Comparison of ENCODE assay signal across 10 cellular contexts in genomic region chr7:44325811-44326241, GRCh38. TPM values are rescaled to one million over a fixed set of nuclear protein-coding genes. Genes with fewer than 3 reads are reported as not detected.
DNase-seq lines count a peak whose midpoint lies in the region; ATAC-seq, FAIRE-seq and TF ChIP-seq lines count a peak whose summit lies in the region.
"Had no signal": no experiment of that assay in that cellular context is flagged by ENCODE, and none has a peak within 500 bp of the region (broad histone marks: within the 10 kb centered on the region; RNA-seq: fewer than 3 reads in every experiment).

No MANE protein-coding gene starts in this region.

- no peaks in the 10 kb centered on the region for H3K36me3 ChIP-seq in ascending aorta
- no peaks in the 10 kb centered on the region for H3K36me3 ChIP-seq in naive thymus-derived CD4-positive, alpha-beta T cell (ENCODE audit: control insufficient read depth in 2 of 3, insufficient read depth in 3 of 3, low read length in 3 of 3)
- H3K36me3 ChIP-seq: MG63, transverse colon had no signal

- no peak for FAIRE-seq in D721Med (lab: Jason Lieb, UNC)

- no peak overlapping the region for H3K27ac ChIP-seq in ascending aorta
- no peak overlapping the region for H3K27ac ChIP-seq in naive thymus-derived CD4-positive, alpha-beta T cell (ENCODE audit: low read depth, low read length)
- H3K27ac ChIP-seq: transverse colon had no signal

- no peak for ATAC-seq in naive thymus-derived CD4-positive, alpha-beta T cell
- ATAC-seq in activated CD4-positive, CD25-positive, alpha-beta regulatory T cell treated with anti-CD3 and anti-CD28 coated beads, Interleukin-2, amount 50 U/mL, for 24 hours: no peak
- ATAC-seq in HG03457 (IDR thresholded peaks at IDR 0.05; ENCODE audit: unreplicated experiment): no peak

- H3K4me3 ChIP-seq in ascending aorta: peak overlapping the region; percentile 44 to 51
- H3K4me3 ChIP-seq in naive thymus-derived CD4-positive, alpha-beta T cell (ENCODE audit: low read length): no peak overlapping the region
- H3K4me3 ChIP-seq: MG63, transverse colon had no signal

- POLR2A ChIA-PET in naive thymus-derived CD4-positive, alpha-beta T cell (lab: Charles Lee): no interaction called here

- H3K9me3 Mint-ChIP-seq in naive thymus-derived CD4-positive, alpha-beta T cell: peaks cover 0 to 4% (median 0%) of the 10 kb centered on the region in 11 donors

- peak overlapping the region; percentile 60 to 99 (median 80) for H3K4me3 Mint-ChIP-seq in naive thymus-derived CD4-positive, alpha-beta T cell

- H3K4me1 ChIP-seq in ascending aorta: peaks cover 0 to 5% of the 10 kb centered on the region in 2 donors
- H3K4me1 ChIP-seq in naive thymus-derived CD4-positive, alpha-beta T cell (ENCODE audit: control insufficient read depth in 2 of 2, insufficient read depth in 2 of 2, low read length in 2 of 2): no peaks in the 10 kb centered on the region

- H3K27me3 Mint-ChIP-seq in naive thymus-derived CD4-positive, alpha-beta T cell: peaks cover 20 to 46% (median 35%) of the 10 kb centered on the region in 5 donors

- peaks cover 4 to 10% (median 6%) of the 10 kb centered on the region in 7 donors for H3K4me1 Mint-ChIP-seq in naive thymus-derived CD4-positive, alpha-beta T cell

- peak; percentile 8 for TF ChIP-seq CTCF in D721Med (IDR thresholded peaks at IDR 0.05; ENCODE audit: insufficient read depth, missing control alignments)
- no peak for TF ChIP-seq CTCF in ascending aorta (IDR thresholded peaks at IDR 0.05)

- H3K27me3 ChIP-seq in ascending aorta: no peaks in the 10 kb centered on the region
- H3K27me3 ChIP-seq in naive thymus-derived CD4-positive, alpha-beta T cell (ENCODE audit: control insufficient read depth in 2 of 2, insufficient read depth in 2 of 2, low read length in 2 of 2): peaks cover 0 to 4% of the 10 kb centered on the region in 2 donors
- H3K27me3 ChIP-seq: MG63 had no signal

- H3K9me3 ChIP-seq in ascending aorta: no peaks in the 10 kb centered on the region
- no peaks in the 10 kb centered on the region for H3K9me3 ChIP-seq in naive thymus-derived CD4-positive, alpha-beta T cell (ENCODE audit: control insufficient read depth in 2 of 3, low read length in 3 of 3)
- H3K9me3 ChIP-seq: MG63, transverse colon had no signal

- peaks cover 0 to 4% (median 0%) of the 10 kb centered on the region in 5 donors for H3K36me3 Mint-ChIP-seq in naive thymus-derived CD4-positive, alpha-beta T cell

- no peak for DNase-seq in D721Med (ENCODE audit: insufficient read length, low spot score)
- DNase-seq in NCI-H1105 (lab: John Stamatoyannopoulos, UW): peak; percentile 25
- DNase-seq in ascending aorta (ENCODE audit: low spot score in 2 of 2): no peak
- DNase-seq in naive thymus-derived CD4-positive, alpha-beta T cell: no peak
- DNase-seq in Ammon's horn (ENCODE audit: low spot score): no peak
- DNase-seq in epidermal melanocyte (ENCODE audit: insufficient read length, low spot score): no peak
- DNase-seq: transverse colon had no signal

- CTCF ChIA-PET in naive thymus-derived CD4-positive, alpha-beta T cell (lab: Charles Lee): no interaction called here

- peak overlapping the region in 1 of 9 donors; percentile 11 for H3K27ac Mint-ChIP-seq in naive thymus-derived CD4-positive, alpha-beta T cell

- intact Hi-C loops in ascending aorta (cut with DNase I): no loop called here
- intact Hi-C loops in naive thymus-derived CD4-positive, alpha-beta T cell (cut with micrococcal nuclease): no loop called here

RNA-seq across cellular contexts. Expression of gene CAMK2B, which starts 0.4 kb away (rescaled TPM):
- 3.2 TPM for total RNA-seq in ascending aorta
- under 1 TPM in 2 of 5 experiments, not detected in 3; 0.12 to 0.61 TPM for total RNA-seq in naive thymus-derived CD4-positive, alpha-beta T cell
- not detected for polyA plus RNA-seq in naive thymus-derived CD4-positive, alpha-beta T cell
